Comparison of ENCODE assay signal across 23 cellular contexts in genomic region chr11:115362997-115363396, GRCh38.
"Had no signal": no experiment of that assay in that cellular context is flagged by ENCODE, and none has a peak within 500 bp of the region (broad histone marks: within the 10 kb centered on the region; RNA-seq: fewer than 3 reads in every experiment).

No MANE protein-coding gene starts in this region.

- H3K4me3 ChIP-seq: adrenal gland, cardiac muscle cell, stomach, tibial artery, upper lobe of right lung had no signal

- H3K27ac ChIP-seq: adrenal gland, cardiac muscle cell, neutrophil, stomach, tibial artery, upper lobe of right lung, VCaP had no signal

- H3K36me3 ChIP-seq: adrenal gland, cardiac muscle cell, neutrophil, stomach, tibial artery, upper lobe of right lung had no signal

- H3K27me3 ChIP-seq: adrenal gland, cardiac muscle cell, neutrophil, stomach, tibial artery, upper lobe of right lung had no signal

- H3K9me3 ChIP-seq: adrenal gland, neutrophil, stomach, tibial artery, upper lobe of right lung had no signal

- ATAC-seq: activated CD4-positive, CD25-positive, alpha-beta regulatory T cell treated with anti-CD3 and anti-CD28 coated beads, Interleukin-2, amount 50 U/mL, for 24 hours; stimulated activated naive B cell treated with anti-CD40 and anti-IgM and Interleukin-4, amounts not matched to agents 10 μg/mL and 1 μg/mL and 100 μg/mL, for 72 hours; upper lobe of right lung had no signal

- H3K4me1 ChIP-seq: adrenal gland, stomach, tibial artery, upper lobe of right lung had no signal

- DNase-seq: activated CD4-positive, alpha-beta T cell treated with anti-CD3 and anti-CD28 coated beads for 48 hours; activated CD4-positive, alpha-beta T cell treated with anti-CD3 and anti-CD28 coated beads, Interleukin-2, amount 50 U/mL, for 48 hours; activated CD8-positive, alpha-beta memory T cell treated with anti-CD3 and anti-CD28 coated beads, Interleukin-2, amount 50 U/mL, for 4 hours; activated effector memory CD4-positive, alpha-beta T cell treated with anti-CD3 and anti-CD28 coated beads, Interleukin-2, amount 50 U/mL, for 16 hours; activated naive CD4-positive, alpha-beta T cell treated with anti-CD3 and anti-CD28 coated beads for 36 hours; activated naive CD8-positive, alpha-beta T cell treated with anti-CD3 and anti-CD28 coated beads for 36 hours; activated T-cell treated with anti-CD3 and anti-CD28 coated beads, Interleukin-2, amount 50 U/mL, for 1 hour; adrenal gland; aorta; head of caudate nucleus; mammary epithelial cell; retina; stimulated activated CD4-positive, alpha-beta T cell treated with anti-CD3 and anti-CD28 coated beads, Interleukin-15, amount 100 ng/mL, for 24 hours; stimulated activated CD4-positive, alpha-beta T cell treated with anti-CD3 and anti-CD28 coated beads, Interleukin-2, amount 100 ng/mL, for 24 hours; stimulated activated naive B cell treated with anti-CD40 and anti-IgM and Interleukin-4, amounts not matched to agents 10 μg/mL and 1 μg/mL and 100 μg/mL, for 72 hours; stomach; T-helper 9 cell; tibial artery; upper lobe of right lung had no signal
